ENCODE assay signal across 10 cellular contexts in the genomic region with DNA sequence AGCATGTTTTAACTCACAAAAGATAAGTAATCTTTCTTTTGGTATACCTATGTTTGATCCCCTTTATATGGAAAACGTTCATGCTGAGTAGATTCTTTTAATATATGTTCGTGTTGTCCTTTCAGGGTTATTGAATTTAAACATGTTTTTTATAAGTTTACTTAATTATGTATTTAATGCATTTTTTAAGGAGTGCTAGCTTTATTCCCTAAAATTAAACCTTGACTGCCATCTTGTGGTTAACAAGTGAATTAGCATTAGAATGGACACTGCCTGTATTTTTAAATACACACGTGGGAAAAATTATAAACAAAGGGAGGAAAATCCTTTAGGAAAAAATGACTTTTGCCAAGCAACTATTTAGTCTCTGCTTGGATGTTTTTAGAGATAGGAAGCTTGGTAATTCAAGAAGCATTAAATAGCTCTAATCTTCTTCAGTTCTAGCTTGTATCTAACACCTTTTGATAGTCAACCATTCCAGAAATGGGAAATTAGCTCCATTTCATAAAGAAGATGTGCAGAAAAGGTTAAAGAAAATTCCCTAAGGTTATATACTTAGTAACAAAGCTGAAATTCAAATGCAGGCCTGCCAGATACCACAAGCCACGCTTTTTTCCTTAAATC. TPM values are rescaled to one million over a fixed set of nuclear protein-coding genes. Genes with fewer than 3 reads are reported as not detected.
DNase-seq lines count a peak whose midpoint lies in the region; ATAC-seq, FAIRE-seq and TF ChIP-seq lines count a peak whose summit lies in the region.
"Had no signal": no experiment of that assay in that cellular context is flagged by ENCODE, and none has a peak within 500 bp of the region (broad histone marks: within the 10 kb centered on the region; RNA-seq: fewer than 3 reads in every experiment).

No MANE protein-coding gene starts in this region.

- H3K9me3 ChIP-seq in CD4-positive, alpha-beta memory T cell (ENCODE audit: control insufficient read depth in 1 of 2, low read length in 2 of 2) = no peaks in the 10 kb centered on the region
- no peaks in the 10 kb centered on the region for H3K9me3 ChIP-seq in pancreas

- H3K36me3 ChIP-seq in CD4-positive, alpha-beta memory T cell (ENCODE audit: insufficient read depth, low read length) = no peaks in the 10 kb centered on the region
- H3K36me3 ChIP-seq in pancreas = no peaks in the 10 kb centered on the region

- WGBS in pancreas, 2 donors = 9 to 13% methylated on average over 4 of the region's 4 CpGs

- H3K9me3 Mint-ChIP-seq in CD4-positive, alpha-beta memory T cell = peaks cover 0 to 1% (median 0%) of the 10 kb centered on the region in 8 donors

- H3K4me3 ChIP-seq in CD4-positive, alpha-beta memory T cell (ENCODE audit: low read length in 2 of 2) = no peak overlapping the region
- H3K4me3 ChIP-seq in pancreas = no peak overlapping the region

- FAIRE-seq in pancreas (lab: Jason Lieb, UNC) = peak; percentile 98

- H3K36me3 Mint-ChIP-seq in CD4-positive, alpha-beta memory T cell = no peaks in the 10 kb centered on the region

- intact Hi-C loops in CD4-positive, alpha-beta memory T cell (cut with micrococcal nuclease) = loop anchor here (1.0 to 5.0 kb wide), 6 partner anchors 110 to 1404 kb away; no protein-coding TSS in a partner anchor
- intact Hi-C loops in pancreas (cut with DNase I) = loop anchor here in 2 of 3 donors (10.0 kb wide), 2 partner anchors 562 to 572 kb away; no protein-coding TSS in a partner anchor

- CTCF ChIA-PET in CD4-positive, alpha-beta memory T cell (lab: Charles Lee; ENCODE audit: partially characterized antibody) = interaction anchor here (0.7 to 5.4 kb wide), 24 partner anchors 9 to 691 kb away, joined by 3 to 51 read pairs (median 5); no protein-coding TSS in a partner anchor

- POLR2A ChIA-PET in CD4-positive, alpha-beta memory T cell (lab: Charles Lee; ENCODE audit: partially characterized antibody) = no interaction called here

- no peaks in the 10 kb centered on the region for H3K27me3 ChIP-seq in CD4-positive, alpha-beta memory T cell (ENCODE audit: insufficient read depth, low read length)
- H3K27me3 ChIP-seq in pancreas = no peaks in the 10 kb centered on the region

- no peak overlapping the region for H3K4me3 Mint-ChIP-seq in CD4-positive, alpha-beta memory T cell

- DNase-seq in CD4-positive, alpha-beta memory T cell = peak in 4 of 5 donors; percentile 36 to 49 (median 42)
- DNase-seq in HT-29 (ENCODE audit: low spot score) (peak; percentile 64), RKO (ENCODE audit: low spot score) (peak; percentile 74), erythroblast (lab: John Stamatoyannopoulos, UW) (peak; percentile 28 to 53), pancreas (no peak)
- no peak for DNase-seq in stimulated activated naive CD8-positive, alpha-beta T cell treated with anti-CD3 and anti-CD28 coated beads, Interleukin-15, Interleukin-2, amounts not matched to agents 100 U/mL and 50 U/mL, for 24 hours
- DNase-seq in stimulated activated CD8-positive, alpha-beta memory T cell treated with anti-CD3 and anti-CD28 coated beads, Interleukin-4, amount 100 ng/mL, for 48 hours = no peak

- ATAC-seq in pancreas = peak; percentile 67 to 85 (median 77)
- ATAC-seq in stimulated activated naive CD8-positive, alpha-beta T cell treated with anti-CD3 and anti-CD28 coated beads, Interleukin-15, Interleukin-2, amounts not matched to agents 100 U/mL and 50 U/mL, for 24 hours = no peak
- no peak for ATAC-seq in GM21390 (IDR thresholded peaks at IDR 0.05; ENCODE audit: unreplicated experiment)

- peaks cover 22% of the 10 kb centered on the region for H3K4me1 ChIP-seq in CD4-positive, alpha-beta memory T cell (ENCODE audit: insufficient read depth, low read length)
- H3K4me1 ChIP-seq in pancreas = peaks cover 9 to 21% (median 16%) of the 10 kb centered on the region in 3 donors

- peaks cover 12 to 31% (median 15%) of the 10 kb centered on the region in 4 donors for H3K4me1 Mint-ChIP-seq in CD4-positive, alpha-beta memory T cell

- H3K27me3 Mint-ChIP-seq in CD4-positive, alpha-beta memory T cell = peaks cover 8 to 14% of the 10 kb centered on the region in 2 donors

- peak; percentile 53 to 68 (median 64) for TF ChIP-seq CTCF in pancreas (IDR thresholded peaks at IDR 0.05)

- H3K27ac Mint-ChIP-seq in CD4-positive, alpha-beta memory T cell = no peak overlapping the region

- no peak overlapping the region for H3K27ac ChIP-seq in CD4-positive, alpha-beta memory T cell (ENCODE audit: low read depth, low read length)
- H3K27ac ChIP-seq in pancreas = no peak overlapping the region
- H3K27ac ChIP-seq: epithelial cell of prostate had no signal

- no peak for TF ChIP-seq POLR2A in erythroblast (IDR thresholded peaks at IDR 0.05; ENCODE audit: low read length)

RNA-seq across cellular contexts. Expression of a gene that starts 43.0 kb away (rescaled TPM):
- total RNA-seq in CD4-positive, alpha-beta memory T cell = not detected
- not detected for polyA plus RNA-seq in CD4-positive, alpha-beta memory T cell
- total RNA-seq in HT-29 (2014; rRNA removed; shearing (Covaris generic)) = not detected in 2 replicates
- under 1 TPM in 3 of 6 donors, not detected in 3; 0.60 to 0.81 (median 0.67) TPM for total RNA-seq in pancreas
- polyA plus RNA-seq in pancreas = under 1 TPM in 1 of 2 donors, not detected in 1; 0.14 TPM
- total RNA-seq: subcutaneous adipose tissue had no signal

Comparison
In these comparisons a context has a peak if more than half of its experiments do, and no peak if none do; other contexts are left out.
1. DNase-seq: peak in CD4-positive, alpha-beta memory T cell (4 of 5), HT-29 (single experiment), RKO (single experiment) and erythroblast (2 of 2); none in pancreas (0 of 6), stimulated activated naive CD8-positive, alpha-beta T cell treated with anti-CD3 and anti-CD28 coated beads, Interleukin-15, Interleukin-2, amounts not matched to agents 100 U/mL and 50 U/mL, for 24 hours (single experiment) and stimulated activated CD8-positive, alpha-beta memory T cell treated with anti-CD3 and anti-CD28 coated beads, Interleukin-4, amount 100 ng/mL, for 48 hours (single experiment).
2. ATAC-seq: peak in pancreas (4 of 4); none in stimulated activated naive CD8-positive, alpha-beta T cell treated with anti-CD3 and anti-CD28 coated beads, Interleukin-15, Interleukin-2, amounts not matched to agents 100 U/mL and 50 U/mL, for 24 hours (single experiment) and GM21390 (single experiment).